Comparison of ENCODE assay signal across 17 cellular contexts in genomic region chr17:49817993-49818392, GRCh38. TPM values are rescaled to one million over a fixed set of nuclear protein-coding genes. Genes with fewer than 3 reads are reported as not detected.
A peak's percentile ranks its signal among the peaks of the same experiment; 100 is the strongest.
DNase-seq lines count a peak whose midpoint lies in the region; ATAC-seq and TF ChIP-seq lines count a peak whose summit lies in the region.
"Had no signal": no experiment of that assay in that cellular context is flagged by ENCODE, and none has a peak within 500 bp of the region (broad histone marks: within the 10 kb centered on the region; RNA-seq: fewer than 3 reads in every experiment).

No MANE protein-coding gene starts in this region.

- no peak overlapping the region for H3K4me2 ChIP-seq in neural progenitor cell
- H3K4me2 ChIP-seq: A549 had no signal

- H3K27me3 Mint-ChIP-seq in activated T-cell treated with anti-CD3 and anti-CD28 coated beads, Interleukin-2, amount 50 U/mL, for 24 hours = no peaks in the 10 kb centered on the region
- no peaks in the 10 kb centered on the region for H3K27me3 Mint-ChIP-seq in stimulated activated naive CD8-positive, alpha-beta T cell treated with anti-CD3 and anti-CD28 coated beads, Interleukin-15, amount 100 ng/mL, for 72 hours
- H3K27me3 Mint-ChIP-seq in neural progenitor cell (ENCODE audit: insufficient read depth, low read depth) = no peaks in the 10 kb centered on the region
- H3K27me3 Mint-ChIP-seq: activated B cell treated with CpG ODN at 0.5 μM for 24 hours; dendritic cell treated with granulocyte-macrophage colony-stimulating factor and Interleukin-4, amounts not matched to agents 40 ng/mL and 50 ng/mL, for 4 days had no signal

- H3K9me3 Mint-ChIP-seq in activated T-cell treated with anti-CD3 and anti-CD28 coated beads, Interleukin-2, amount 50 U/mL, for 24 hours = no peaks in the 10 kb centered on the region
- H3K9me3 Mint-ChIP-seq in stimulated activated naive CD8-positive, alpha-beta T cell treated with anti-CD3 and anti-CD28 coated beads, Interleukin-15, amount 100 ng/mL, for 72 hours = no peaks in the 10 kb centered on the region
- no peaks in the 10 kb centered on the region for H3K9me3 Mint-ChIP-seq in neural progenitor cell
- H3K9me3 Mint-ChIP-seq: activated B cell treated with CpG ODN at 0.5 μM for 24 hours; dendritic cell treated with granulocyte-macrophage colony-stimulating factor and Interleukin-4, amounts not matched to agents 40 ng/mL and 50 ng/mL, for 4 days had no signal

- peaks cover 5% of the 10 kb centered on the region for H4K20me1 ChIP-seq in neural progenitor cell (ENCODE audit: low read depth)

- peaks cover 85% of the 10 kb centered on the region for H3K4me1 Mint-ChIP-seq in activated T-cell treated with anti-CD3 and anti-CD28 coated beads, Interleukin-2, amount 50 U/mL, for 24 hours (ENCODE audit: low read depth)
- H3K4me1 Mint-ChIP-seq in stimulated activated naive CD8-positive, alpha-beta T cell treated with anti-CD3 and anti-CD28 coated beads, Interleukin-15, amount 100 ng/mL, for 72 hours = peaks cover 64% of the 10 kb centered on the region
- H3K4me1 Mint-ChIP-seq in neural progenitor cell = peaks cover 42% of the 10 kb centered on the region
- H3K4me1 Mint-ChIP-seq: activated B cell treated with CpG ODN at 0.5 μM for 24 hours had no signal

- H3K9me3 ChIP-seq in mucosa of descending colon (no peaks in the 10 kb centered on the region), neural progenitor cell (ENCODE audit: low read depth) (no peaks in the 10 kb centered on the region)
- H3K9me3 ChIP-seq: A549, thoracic aorta had no signal

- H2AFZ ChIP-seq in neural progenitor cell (replicated peaks) = no peak overlapping the region

- no peak overlapping the region for H3K9ac ChIP-seq in neural progenitor cell

- no peak overlapping the region for H3K4me3 Mint-ChIP-seq in activated T-cell treated with anti-CD3 and anti-CD28 coated beads, Interleukin-2, amount 50 U/mL, for 24 hours
- H3K4me3 Mint-ChIP-seq in stimulated activated naive CD8-positive, alpha-beta T cell treated with anti-CD3 and anti-CD28 coated beads, Interleukin-15, amount 100 ng/mL, for 72 hours = peak overlapping the region; percentile 9 to 19
- H3K4me3 Mint-ChIP-seq in neural progenitor cell = no peak overlapping the region
- H3K4me3 Mint-ChIP-seq: activated B cell treated with CpG ODN at 0.5 μM for 24 hours; dendritic cell treated with granulocyte-macrophage colony-stimulating factor and Interleukin-4, amounts not matched to agents 40 ng/mL and 50 ng/mL, for 4 days had no signal

- peaks cover 63% of the 10 kb centered on the region for H3K79me2 ChIP-seq in neural progenitor cell (ENCODE audit: low read depth)

- TF ChIP-seq CTCF in mucosa of descending colon (IDR thresholded peaks at IDR 0.05) (no peak), neural progenitor cell (IDR thresholded peaks at IDR 0.05) (no peak)

- H3K36me3 ChIP-seq in mucosa of descending colon (ENCODE audit: low read depth) = peaks cover 8% of the 10 kb centered on the region
- H3K36me3 ChIP-seq in neural progenitor cell = peaks cover 19% of the 10 kb centered on the region

- H3K4me3 ChIP-seq in mucosa of descending colon (no peak overlapping the region), neural progenitor cell (no peak overlapping the region)
- H3K4me3 ChIP-seq: A549, thoracic aorta had no signal

- peaks cover 47% of the 10 kb centered on the region for H3F3A ChIP-seq in neural progenitor cell (ENCODE audit: low read depth)

- peak overlapping the region; percentile 90 for H3K27ac Mint-ChIP-seq in activated T-cell treated with anti-CD3 and anti-CD28 coated beads, Interleukin-2, amount 50 U/mL, for 24 hours
- peak overlapping the region; percentile 87 to 92 for H3K27ac Mint-ChIP-seq in stimulated activated naive CD8-positive, alpha-beta T cell treated with anti-CD3 and anti-CD28 coated beads, Interleukin-15, amount 100 ng/mL, for 72 hours
- H3K27ac Mint-ChIP-seq in neural progenitor cell = no peak overlapping the region
- H3K27ac Mint-ChIP-seq: activated B cell treated with CpG ODN at 0.5 μM for 24 hours; dendritic cell treated with granulocyte-macrophage colony-stimulating factor and Interleukin-4, amounts not matched to agents 40 ng/mL and 50 ng/mL, for 4 days had no signal

- H3K27me3 ChIP-seq in neural progenitor cell = no peaks in the 10 kb centered on the region

- peaks cover 10% of the 10 kb centered on the region for H3K4me1 ChIP-seq in mucosa of descending colon (ENCODE audit: low read depth)
- H3K4me1 ChIP-seq in neural progenitor cell = peaks cover 46% of the 10 kb centered on the region
- H3K4me1 ChIP-seq: A549 had no signal

- intact Hi-C loops in mucosa of descending colon (cut with DNase I, micrococcal nuclease) (no loop called here), posterior cingulate gyrus (cut with DNase I) (no loop called here)

- DNase-seq in activated gamma-delta T cell treated with Interleukin-2 at 50 U/mL for 16 hours (peak; percentile 64), activated gamma-delta T cell (lab: John Stamatoyannopoulos, UW) (no peak), mucosa of descending colon (no peak), NCI-H1105 treated with DMSO at 0.1 percent for 48 hours (lab: John Stamatoyannopoulos, UW) (no peak), neural progenitor cell (ENCODE audit: low spot score) (no peak), posterior cingulate gyrus (no peak)
- peak; percentile 54 for DNase-seq in activated T-cell treated with anti-CD3 and anti-CD28 coated beads, Interleukin-2, amount 50 U/mL, for 24 hours
- peak; percentile 15 to 46 for DNase-seq in stimulated activated naive CD8-positive, alpha-beta T cell treated with anti-CD3 and anti-CD28 coated beads, Interleukin-15, amount 100 ng/mL, for 72 hours
- DNase-seq: activated B cell treated with CpG ODN at 0.5 μM for 24 hours, mammary epithelial cell, NCI-H146, PC-3, retina had no signal

- ATAC-seq in mucosa of descending colon = peak; percentile 48
- ATAC-seq in stimulated activated naive CD8-positive, alpha-beta T cell treated with anti-CD3 and anti-CD28 coated beads, Interleukin-15, amount 100 ng/mL, for 72 hours = peak; percentile 100
- ATAC-seq: A549, PC-3 had no signal

- H3K36me3 Mint-ChIP-seq in activated T-cell treated with anti-CD3 and anti-CD28 coated beads, Interleukin-2, amount 50 U/mL, for 24 hours (ENCODE audit: low read depth) = peaks cover 98% of the 10 kb centered on the region
- H3K36me3 Mint-ChIP-seq in neural progenitor cell = peaks cover 28% of the 10 kb centered on the region

- no peak overlapping the region for H3K27ac ChIP-seq in neural progenitor cell
- H3K27ac ChIP-seq: A549, HL-60, thoracic aorta had no signal

RNA-seq across cellular contexts. Expression of gene KAT7, which starts 29.5 kb away (rescaled TPM):
- total RNA-seq in mucosa of descending colon (10 to 100 TPM; 43.7 to 73.4 (median 59.7) TPM), neural progenitor cell (ENCODE audit: low replicate concordance) (125 and 139 TPM in 2 replicates)

RNA-seq across cellular contexts. Expression of gene TAC4, which starts 29.9 kb away (rescaled TPM):
- total RNA-seq in mucosa of descending colon (not detected), neural progenitor cell (ENCODE audit: low replicate concordance) (not detected in 2 replicates)
- total RNA-seq: activated B cell treated with CpG ODN at 0.5 μM for 24 hours, mammary epithelial cell, PC-3, thoracic aorta had no signal

RNA-seq across cellular contexts. Expression of gene FAM117A, which starts 54.1 kb away (rescaled TPM):
- total RNA-seq in mucosa of descending colon = 10 to 100 TPM in 1 of 3 donors, 1 to 10 TPM in 2; 6.5 to 22.0 (median 8.8) TPM
- total RNA-seq in neural progenitor cell (ENCODE audit: low replicate concordance) = 14.6 and 29.5 TPM in 2 replicates

Comparison
In these comparisons a context has a peak if more than half of its experiments do, and no peak if none do; other contexts are left out.
1. DNase-seq: peak in activated gamma-delta T cell treated with Interleukin-2 at 50 U/mL for 16 hours (single experiment), activated T-cell treated with anti-CD3 and anti-CD28 coated beads, Interleukin-2, amount 50 U/mL, for 24 hours (single experiment) and stimulated activated naive CD8-positive, alpha-beta T cell treated with anti-CD3 and anti-CD28 coated beads, Interleukin-15, amount 100 ng/mL, for 72 hours (2 of 2); none in activated gamma-delta T cell (single experiment), mucosa of descending colon (0 of 3), NCI-H1105 treated with DMSO at 0.1 percent for 48 hours (single experiment), neural progenitor cell (single experiment) and posterior cingulate gyrus (0 of 10).
2. H3K4me3 Mint-ChIP-seq: peak in stimulated activated naive CD8-positive, alpha-beta T cell treated with anti-CD3 and anti-CD28 coated beads, Interleukin-15, amount 100 ng/mL, for 72 hours (2 of 2); none in activated T-cell treated with anti-CD3 and anti-CD28 coated beads, Interleukin-2, amount 50 U/mL, for 24 hours (single experiment) and neural progenitor cell (single experiment).